In genomic region chr1:77639557-77640069, GRCh38 we compare ENCODE assay signal across 26 cellular contexts. TPM values are rescaled to one million over a fixed set of nuclear protein-coding genes. Genes with fewer than 3 reads are reported as not detected.
DNase-seq lines count a peak whose midpoint lies in the region; ATAC-seq, FAIRE-seq and TF ChIP-seq lines count a peak whose summit lies in the region.
"Had no signal": no experiment of that assay in that cellular context is flagged by ENCODE, and none has a peak within 500 bp of the region (broad histone marks: within the 10 kb centered on the region; RNA-seq: fewer than 3 reads in every experiment).

No MANE protein-coding gene starts in this region.

- H3K4me1 ChIP-seq in A549 = peaks cover 14% of the 10 kb centered on the region
- H3K4me1 ChIP-seq in PC-9 (replicated peaks; ENCODE audit: insufficient read depth) = no peaks in the 10 kb centered on the region; the same call in 1 of the 2 replicates
- peaks cover 18% of the 10 kb centered on the region for H3K4me1 ChIP-seq in endothelial cell of umbilical vein (ENCODE audit: control insufficient read depth, extremely low read depth, insufficient read depth, low read length)
- no peaks in the 10 kb centered on the region for H3K4me1 ChIP-seq in prostate gland (replicated peaks)
- H3K4me1 ChIP-seq: SJCRH30 had no signal

- CTCF ChIA-PET in A549 (lab: Yijun Ruan, JAX) = interaction anchor here (0.8 kb wide), 1 partner anchor 8 kb away, joined by 4 read pairs; no protein-coding TSS in a partner anchor
- CTCF ChIA-PET in PC-9 (lab: Charles Lee) = no interaction called here
- CTCF ChIA-PET in endothelial cell of umbilical vein (lab: Charles Lee) = interaction anchor here (1.1 to 1.8 kb wide), 5 partner anchors 9 to 475 kb away, joined by 3 to 4 read pairs (median 3); no protein-coding TSS in a partner anchor

- no peak for TF ChIP-seq CTCF in A549 (IDR thresholded peaks at IDR 0.05)
- TF ChIP-seq CTCF in PC-9 (conservative IDR thresholded peaks at IDR 0.05) = no peak
- TF ChIP-seq CTCF in endothelial cell of umbilical vein (IDR thresholded peaks at IDR 0.05; ENCODE audit: extremely low read depth in 1 of 2, insufficient read depth in 1 of 2, low read depth in 1 of 2, low read length in 2 of 2) = no peak
- no peak for TF ChIP-seq CTCF in prostate gland (IDR thresholded peaks at IDR 0.05)

- peak overlapping the region; percentile 2; the same call in 1 of the 3 replicates for H3K4me2 ChIP-seq in A549
- no peak overlapping the region for H3K4me2 ChIP-seq in PC-9
- no peak overlapping the region for H3K4me2 ChIP-seq in endothelial cell of umbilical vein (ENCODE audit: insufficient read depth, low read length)

- H4K20me1 ChIP-seq in PC-9 (ENCODE audit: insufficient read depth) (peaks cover 55% of the 10 kb centered on the region), endothelial cell of umbilical vein (replicated peaks; ENCODE audit: control insufficient read depth, extremely low read depth, insufficient read depth, low read length) (no peaks in the 10 kb centered on the region)

- FAIRE-seq in A549 (lab: Jason Lieb, UNC) = no peak
- peak; percentile 26 for FAIRE-seq in endothelial cell of umbilical vein (lab: Jason Lieb, UNC)
- FAIRE-seq: GM12892, HepG2 had no signal

- H3F3A ChIP-seq in PC-9 (ENCODE audit: insufficient read depth, low read depth) = peaks cover 15% of the 10 kb centered on the region

- H3K27ac ChIP-seq in A549 = no peak overlapping the region
- H3K27ac ChIP-seq in PC-9 = 0 out of 2 replicates have a peak overlapping the region, but pooled peaks have one; percentile 17
- no peak overlapping the region for H3K27ac ChIP-seq in endothelial cell of umbilical vein (ENCODE audit: insufficient read depth, low read depth, low read length)
- H3K27ac ChIP-seq in prostate gland = no peak overlapping the region
- H3K27ac ChIP-seq: 22Rv1, SJCRH30 had no signal

- BruUV-seq in PC-9 (replicated peaks; lab: Mats Ljungman, UMichigan) (no TSS peak), endothelial cell of umbilical vein (replicated peaks; lab: Mats Ljungman, UMichigan) (no TSS peak)

- H3K9me1 ChIP-seq in endothelial cell of umbilical vein (replicated peaks; ENCODE audit: control insufficient read depth, extremely low read depth, insufficient read depth, low read length) = no peaks in the 10 kb centered on the region

- no peak for TF ChIP-seq POLR2A in A549 (IDR thresholded peaks at IDR 0.05; ENCODE audit: low read length)
- TF ChIP-seq POLR2A in endothelial cell of umbilical vein (IDR thresholded peaks at IDR 0.05; ENCODE audit: low read depth, low read length) = no peak
- TF ChIP-seq POLR2A in prostate gland (IDR thresholded peaks at IDR 0.05) = no peak

- H3K9me2 ChIP-seq in PC-9 (ENCODE audit: insufficient read depth) = no peaks in the 10 kb centered on the region

- intact Hi-C loops in PC-9 (cut with micrococcal nuclease; ENCODE audit: unreplicated experiment) (no loop called here), endothelial cell of umbilical vein (cut with micrococcal nuclease) (loop anchor here (2.0 kb wide), 1 partner anchor 43 kb away; the partner anchor contains the start of gene ZZZ3), prostate gland (cut with DNase I) (no loop called here)

- H3K4me3 ChIP-seq in A549 (no peak overlapping the region), PC-9 (no peak overlapping the region), endothelial cell of umbilical vein (replicated peaks in 1 of 3; ENCODE audit: insufficient read depth in 1 of 3, low read depth in 1 of 3, low read length in 3 of 3) (no peak overlapping the region), prostate gland (no peak overlapping the region)
- H3K4me3 ChIP-seq: HAP-1, SJCRH30 had no signal

- peaks cover 75% of the 10 kb centered on the region for H3K79me2 ChIP-seq in PC-9 (ENCODE audit: low read depth)
- H3K79me2 ChIP-seq in endothelial cell of umbilical vein (ENCODE audit: control insufficient read depth, insufficient read depth, low read length) = peaks cover 52% of the 10 kb centered on the region

- H3K9ac ChIP-seq in endothelial cell of umbilical vein (replicated peaks; ENCODE audit: extremely low read depth, insufficient read depth, low read length) = no peak overlapping the region

- POLR2A ChIA-PET in A549 (lab: Yijun Ruan, JAX) (interaction anchor here (0.6 kb wide), 1 partner anchor 12 kb away, joined by 4 read pairs; no protein-coding TSS in a partner anchor), PC-9 (lab: Charles Lee; ENCODE audit: unreplicated experiment) (no interaction called here), endothelial cell of umbilical vein (lab: Charles Lee) (no interaction called here)

- no peak for DNase-seq in activated CD4-positive, CD25-positive, alpha-beta regulatory T cell treated with anti-CD3 and anti-CD28 coated beads, Interleukin-2, amount 50 U/mL, for 72 hours
- no peak for DNase-seq in A549 (ENCODE audit: low read depth in 1 of 2, low spot score in 1 of 2)
- DNase-seq in PC-9 = no peak
- no peak for DNase-seq in endothelial cell of umbilical vein (ENCODE audit: low read depth, low spot score)
- DNase-seq in stimulated activated naive CD4-positive, alpha-beta T cell treated with Interleukin-2 at 50 U/mL for 16 hours (lab: John Stamatoyannopoulos, UW) = no peak
- DNase-seq in prostate gland (ENCODE audit: low spot score) = no peak
- DNase-seq: Calu3, DMS79 treated with DMSO at 0.1 percent for 48 hours, GF-D8, GOT3, Karpas-422, NCI-H1092 treated with DMSO at 0.1 percent for 48 hours, NCI-H1436 treated with DMSO at 0.1 percent for 48 hours, NCI-H187 treated with DMSO at 0.1 percent for 48 hours, NCI-H2171 treated with DMSO at 0.1 percent for 48 hours, NCI-H345, NCI-H524, NCI-H774, SJCRH30 had no signal

- TF ChIP-seq EP300 in A549 (IDR thresholded peaks at IDR 0.05) = no peak

- no peak overlapping the region for H2AFZ ChIP-seq in PC-9
- no peak overlapping the region for H2AFZ ChIP-seq in endothelial cell of umbilical vein (ENCODE audit: low read depth, low read length)

- H3K27me3 ChIP-seq in PC-9 (ENCODE audit: insufficient read depth, low read depth) (no peaks in the 10 kb centered on the region), endothelial cell of umbilical vein (ENCODE audit: control insufficient read depth in 2 of 2, insufficient read depth in 2 of 2, low read length in 2 of 2) (no peaks in the 10 kb centered on the region), prostate gland (replicated peaks; ENCODE audit: insufficient read depth) (no peaks in the 10 kb centered on the region)
- H3K27me3 ChIP-seq: SJCRH30 had no signal

- TF ChIP-seq RAD21 in A549 (conservative IDR thresholded peaks at IDR 0.05 in 1 of 2, IDR thresholded peaks at IDR 0.05 in 1 of 2) = no peak

- dilution Hi-C loops in endothelial cell of umbilical vein (cut with MboI; ENCODE audit: extremely low pct_ligation_motif_present, low sequenced_read_pairs) = no loop called here

- peak; percentile 41 to 75 for ATAC-seq in activated CD4-positive, CD25-positive, alpha-beta regulatory T cell treated with anti-CD3 and anti-CD28 coated beads, Interleukin-2, amount 50 U/mL, for 24 hours
- ATAC-seq in A549 = no peak
- ATAC-seq in GM21737 (IDR thresholded peaks at IDR 0.05; ENCODE audit: unreplicated experiment) = no peak
- ATAC-seq: HepG2, Right ventricle myocardium inferior had no signal

- H3K9me3 ChIP-seq in A549 (no peaks in the 10 kb centered on the region), PC-9 (ENCODE audit: insufficient read depth, low read depth) (no peaks in the 10 kb centered on the region), endothelial cell of umbilical vein (replicated peaks; ENCODE audit: control insufficient read depth, insufficient read depth, low read length) (no peaks in the 10 kb centered on the region), prostate gland (no peaks in the 10 kb centered on the region)
- H3K9me3 ChIP-seq: HAP-1, SJCRH30 had no signal

- H3K36me3 ChIP-seq in PC-9 (ENCODE audit: low read depth) (peaks cover 24% of the 10 kb centered on the region), endothelial cell of umbilical vein (ENCODE audit: control insufficient read depth in 2 of 2, extremely low read depth in 1 of 2, insufficient read depth in 2 of 2, low read length in 2 of 2) (peaks cover 0 to 2% of the 10 kb centered on the region in 2 experiments), prostate gland (no peaks in the 10 kb centered on the region)
- H3K36me3 ChIP-seq: HAP-1 had no signal

- WGBS in A549 (ENCODE audit: missing lambda C conversion rate) = 91% methylated on average over 4 of the region's 4 CpGs
- WGBS in prostate gland = 93% methylated on average over 4 of the region's 4 CpGs

TF ChIP-seq in A549, 52 proteins besides CTCF, POLR2A, EP300 and RAD21 (continues in another document):
- no peak for TF ChIP-seq CBX8 (IDR thresholded peaks at IDR 0.05)
- no peak for TF ChIP-seq HOXA7 (CRISPR knock-in tag; IDR thresholded peaks at IDR 0.05)
- no peak for TF ChIP-seq BHLHE40 (IDR thresholded peaks at IDR 0.05; ENCODE audit: low read depth, low read length)
- no peak for TF ChIP-seq HEYL (CRISPR knock-in tag; IDR thresholded peaks at IDR 0.05)
- TF ChIP-seq JUNB (IDR thresholded peaks at IDR 0.05) = no peak

TF ChIP-seq in endothelial cell of umbilical vein, 7 proteins besides CTCF, POLR2A, EP300 and RAD21 (continues in another document):
- no peak for TF ChIP-seq POLR2AphosphoS5 (IDR thresholded peaks at IDR 0.05; ENCODE audit: insufficient read depth, low read depth, low read length)
- no peak for TF ChIP-seq GATA2 (IDR thresholded peaks at IDR 0.05; ENCODE audit: insufficient read depth, insufficient read length, low read depth, low read length)
- TF ChIP-seq MYC (IDR thresholded peaks at IDR 0.05; ENCODE audit: low read depth, low read length) = no peak
- TF ChIP-seq FOS (IDR thresholded peaks at IDR 0.05; ENCODE audit: borderline replicate concordance, insufficient read depth, low read length) = no peak
- TF ChIP-seq JUN (IDR thresholded peaks at IDR 0.05; ENCODE audit: borderline replicate concordance, insufficient read depth, insufficient read length, low read depth) = no peak

RNA-seq across cellular contexts. Expression of gene ZZZ3, which starts 42.8 kb away (rescaled TPM):
- polyA plus RNA-seq in A549 (2011; rRNA removed) (30.0 and 32.2 TPM in 2 replicates), A549 (2017; fragmentation: RNase III; extraction: RNeasy Plus Mini Kit Qiagen cat#74134 plus additional on column Dnase treatment) (20.7 to 25.6 TPM (median 22.7 TPM) in 3 replicates), endothelial cell of umbilical vein (10.4 and 13.1 TPM in 2 replicates)
- 6.2 and 6.6 TPM in 2 replicates for polyA plus RNA-seq in A549 (2012; cell fraction: cytosol; rRNA removed)
- polyA plus RNA-seq in A549 (2012; cell fraction: nucleus; rRNA removed) = 6.3 and 12.0 TPM in 2 replicates
- polyA minus RNA-seq in A549 (2011; rRNA and poly(A)+ RNA removed) = 17.6 and 23.3 TPM in 2 replicates
- total RNA-seq in PC-9 (2021) (48.4 and 49.8 TPM in 2 replicates), endothelial cell of umbilical vein (48.4 and 54.3 TPM in 2 replicates), prostate gland (10 to 100 TPM; 38.9 to 60.8 TPM)
- 16.4 and 16.7 TPM in 2 replicates for polyA plus RNA-seq in endothelial cell of umbilical vein (2011; cell fraction: cytosol; rRNA removed)
- 33.8 and 42.7 TPM in 2 replicates for polyA plus RNA-seq in endothelial cell of umbilical vein (2011; cell fraction: nucleus; rRNA removed)
- polyA plus RNA-seq in endothelial cell of umbilical vein (2012) = 20.7 and 27.3 TPM in 2 replicates
- 40.0 and 56.2 TPM in 2 replicates for polyA minus RNA-seq in endothelial cell of umbilical vein
- polyA minus RNA-seq in endothelial cell of umbilical vein (2011; cell fraction: cytosol; rRNA and poly(A)+ RNA removed) = 56.5 TPM
- 113 and 162 TPM in 2 replicates for polyA minus RNA-seq in endothelial cell of umbilical vein (2011; cell fraction: nucleus; rRNA and poly(A)+ RNA removed)

Comparison
In these comparisons a context has a peak if more than half of its experiments do, and no peak if none do; other contexts are left out.
1. ATAC-seq: peak in activated CD4-positive, CD25-positive, alpha-beta regulatory T cell treated with anti-CD3 and anti-CD28 coated beads, Interleukin-2, amount 50 U/mL, for 24 hours (2 of 2); none in A549 (0 of 2) and GM21737 (single experiment).